8 cellular contexts compared by ENCODE assay signal in genomic region chr1:53145942-53146708, GRCh38. TPM values are rescaled to one million over a fixed set of nuclear protein-coding genes. Genes with fewer than 3 reads are reported as not detected.
A peak's percentile ranks its signal among the peaks of the same experiment; 100 is the strongest.
DNase-seq lines count a peak whose midpoint lies in the region; ATAC-seq and TF ChIP-seq lines count a peak whose summit lies in the region.

No MANE protein-coding gene starts in this region.

- H3K27ac ChIP-seq in lung (ENCODE audit: low read depth in 1 of 2, low read length in 1 of 2) (peak overlapping the region in 1 of 2 donors; percentile 83), uterus (peak overlapping the region; percentile 83 to 87)

- H3K9me3 ChIP-seq in lung (ENCODE audit: control insufficient read depth in 2 of 2, insufficient read depth in 1 of 2, low read length in 1 of 2) (no peaks in the 10 kb centered on the region), uterus (no peaks in the 10 kb centered on the region)

- H3K27ac Mint-ChIP-seq in chondrocyte (ENCODE audit: unreplicated experiment) = peak overlapping the region; percentile 98

- TF ChIP-seq CTCF in chondrocyte (IDR thresholded peaks at IDR 0.05) (no peak), lung (IDR thresholded peaks at IDR 0.05; ENCODE audit: control extremely low read depth, extremely low read depth) (no peak), uterus (IDR thresholded peaks at IDR 0.05) (no peak)

- intact Hi-C loops in uterus (cut with DNase I; ENCODE audit: low total_unique reads) = no loop called here

- ATAC-seq in lung (ENCODE audit: insufficient read depth, low FRiP score) = peak; percentile 64
- ATAC-seq in GM19452 (IDR thresholded peaks at IDR 0.05; ENCODE audit: unreplicated experiment) = no peak

- H3K36me3 ChIP-seq in lung (ENCODE audit: control insufficient read depth in 2 of 2, insufficient read depth in 2 of 2, low read length in 2 of 2) (no peaks in the 10 kb centered on the region), uterus (no peaks in the 10 kb centered on the region)

- H3K36me3 Mint-ChIP-seq in chondrocyte (ENCODE audit: low read depth) = no peaks in the 10 kb centered on the region

- H3K4me3 ChIP-seq in lung (no peak overlapping the region), uterus (no peak overlapping the region)

- H3K4me3 Mint-ChIP-seq in chondrocyte (ENCODE audit: unreplicated experiment) = no peak overlapping the region

- H3K27me3 ChIP-seq in lung (ENCODE audit: control insufficient read depth, insufficient read depth) (no peaks in the 10 kb centered on the region), uterus (no peaks in the 10 kb centered on the region)

- no peaks in the 10 kb centered on the region for H3K27me3 Mint-ChIP-seq in chondrocyte (ENCODE audit: low read depth)

- H3K4me1 ChIP-seq in lung (ENCODE audit: control insufficient read depth in 2 of 2, insufficient read depth in 2 of 2, low read length in 2 of 2) (peaks cover 0 to 2% of the 10 kb centered on the region in 2 donors), uterus (no peaks in the 10 kb centered on the region)

- peaks cover 25% of the 10 kb centered on the region for H3K4me1 Mint-ChIP-seq in chondrocyte (ENCODE audit: low read depth)

- H3K9me3 Mint-ChIP-seq in chondrocyte (ENCODE audit: low read depth) = no peaks in the 10 kb centered on the region

- WGBS in lung, 2 donors = 48 to 73% methylated on average over 24 of the region's 24 CpGs

- DNase-seq in DMS 273 (lab: John Stamatoyannopoulos, UW; ENCODE audit: unreplicated experiment) (peak; percentile 89), DMS 273 treated with DMSO at 0.1 percent for 48 hours (lab: John Stamatoyannopoulos, UW) (no peak), chondrocyte (ENCODE audit: low spot score) (no peak), lung (ENCODE audit: low spot score) (peak; percentile 75), uterus (peak; percentile 73 to 85), occipital lobe (lab: John Stamatoyannopoulos, UW) (no peak), COLO668 (lab: John Stamatoyannopoulos, UW; ENCODE audit: unreplicated experiment) (no peak)

- no peak for TF ChIP-seq POLR2A in uterus (IDR thresholded peaks at IDR 0.05)

RNA-seq across cellular contexts. Expression of gene SLC1A7, which starts 3.7 kb away (rescaled TPM):
- not detected in 3 replicates for total RNA-seq in chondrocyte
- under 1 TPM; 0.14 to 0.61 TPM for total RNA-seq in lung
- under 1 TPM; 0.14 to 0.81 TPM for polyA plus RNA-seq in lung
- total RNA-seq in uterus = under 1 TPM in 1 of 4 donors, not detected in 3; 0.24 TPM
- total RNA-seq in occipital lobe = not detected

RNA-seq across cellular contexts. Expression of gene CPT2, which starts 50.5 kb away (rescaled TPM):
- total RNA-seq in chondrocyte (11.0 to 12.6 TPM (median 12.3 TPM) in 3 replicates), lung (10 to 100 TPM; 16.3 to 26.4 TPM), uterus (10 to 100 TPM in 2 of 4 donors, 1 to 10 TPM in 2; 2.4 to 83.3 (median 10.2) TPM), occipital lobe (4.2 TPM)
- 10 to 100 TPM; 11.5 to 21.1 TPM for polyA plus RNA-seq in lung

Comparison
In these comparisons a context has a peak if more than half of its experiments do, and no peak if none do; other contexts are left out.
1. DNase-seq: peak in DMS 273 (single experiment), lung (single experiment) and uterus (2 of 2); none in DMS 273 treated with DMSO at 0.1 percent for 48 hours (single experiment), chondrocyte (single experiment), occipital lobe (single experiment) and COLO668 (single experiment).